Comparison of ENCODE assay signal across 20 cellular contexts in genomic region chr5:10138385-10139057, GRCh38.
DNase-seq lines count a peak whose midpoint lies in the region; ATAC-seq lines count a peak whose summit lies in the region.
"Had no signal": no experiment of that assay in that cellular context is flagged by ENCODE, and none has a peak within 500 bp of the region (broad histone marks: within the 10 kb centered on the region; RNA-seq: fewer than 3 reads in every experiment).

No MANE protein-coding gene starts in this region.

- DNase-seq in AG08396 (ENCODE audit: low spot score) (peak; percentile 40), adipocyte (ENCODE audit: low read depth) (no peak), head of caudate nucleus (peak in 31 of 42 donors; percentile 12 to 66 (median 40)), pons (ENCODE audit: low spot score) (peak; percentile 62), GF-D8 (lab: John Stamatoyannopoulos, UW) (no peak)
- DNase-seq in stimulated activated CD4-positive, alpha-beta T cell treated with anti-CD3 and anti-CD28 coated beads, Interleukin-15, amount 100 ng/mL, for 24 hours = no peak
- DNase-seq: activated CD8-positive, alpha-beta T cell treated with anti-CD3 and anti-CD28 coated beads for 36 hours; activated naive CD4-positive, alpha-beta T cell treated with anti-CD3 and anti-CD28 coated beads, Interleukin-2, amount 50 U/mL, for 16 hours; activated T-cell treated with anti-CD3 and anti-CD28 coated beads, Interleukin-2, amount 50 U/mL, for 4 hours; HCEC 1CT; MM.1S; mucosa of descending colon; stimulated activated naive B cell treated with anti-CD40 and anti-IgM and Interleukin-4, amounts not matched to agents 10 μg/mL and 1 μg/mL and 100 μg/mL, for 72 hours; T-helper 2 cell; WERI-Rb-1 had no signal

- intact Hi-C loops in head of caudate nucleus (cut with DNase I) = no loop called here

- no peaks in the 10 kb centered on the region for H3K9me3 ChIP-seq in adipocyte (ENCODE audit: control insufficient read depth, low read length)
- H3K9me3 ChIP-seq: mucosa of descending colon, tibial nerve had no signal

- no peak overlapping the region for H3K9ac ChIP-seq in adipocyte (ENCODE audit: low read length)

- H3K27me3 ChIP-seq in adipocyte (replicated peaks; ENCODE audit: control insufficient read depth, insufficient read depth, low read length) = no peaks in the 10 kb centered on the region
- H3K27me3 ChIP-seq: BLaER1 treated with 17β-estradiol and CSF1 and Interleukin-3, amounts not matched to agents 10 nM and 100 nM; tibial nerve had no signal

- no peaks in the 10 kb centered on the region for H3K4me1 ChIP-seq in adipocyte (ENCODE audit: control insufficient read depth, insufficient read depth, low read length)
- H3K4me1 ChIP-seq: tibial nerve had no signal

- ATAC-seq in GM19463 (IDR thresholded peaks at IDR 0.05; ENCODE audit: unreplicated experiment) (no peak), GM18873 (IDR thresholded peaks at IDR 0.05; ENCODE audit: low FRiP score, unreplicated experiment) (no peak)
- ATAC-seq: activated CD8-positive, alpha-beta T cell treated with anti-CD3 and anti-CD28 coated beads for 36 hours; activated T-cell treated with anti-CD3 and anti-CD28 coated beads, Interleukin-2, amount 50 U/mL, for 4 hours; mucosa of descending colon; stimulated activated naive B cell treated with anti-CD40 and anti-IgM and Interleukin-4, amounts not matched to agents 10 μg/mL and 1 μg/mL and 100 μg/mL, for 72 hours had no signal

- no peaks in the 10 kb centered on the region for H3K36me3 ChIP-seq in adipocyte (ENCODE audit: control insufficient read depth, insufficient read depth, low read length, severe bottlenecking)
- H3K36me3 ChIP-seq: BLaER1 treated with 17β-estradiol and CSF1 and Interleukin-3, amounts not matched to agents 10 nM and 100 nM; tibial nerve; WERI-Rb-1 had no signal

- H3K4me3 ChIP-seq in adipocyte (ENCODE audit: low read length) = peak overlapping the region; percentile 57
- H3K4me3 ChIP-seq: BLaER1 treated with 17β-estradiol and CSF1 and Interleukin-3, amounts not matched to agents 10 nM and 100 nM; mucosa of descending colon; PC-9; tibial nerve had no signal

Comparison
In these comparisons a context has a peak if more than half of its experiments do, and no peak if none do; other contexts are left out.
1. DNase-seq: peak in AG08396 (single experiment), head of caudate nucleus (31 of 42) and pons (single experiment); none in adipocyte (single experiment), stimulated activated CD4-positive, alpha-beta T cell treated with anti-CD3 and anti-CD28 coated beads, Interleukin-15, amount 100 ng/mL, for 24 hours (single experiment) and GF-D8 (single experiment).